21 cellular contexts compared by ENCODE assay signal in genomic region chr2:239182981-239183791, GRCh38.
DNase-seq lines count a peak whose midpoint lies in the region; ATAC-seq, FAIRE-seq and TF ChIP-seq lines count a peak whose summit lies in the region.
"Had no signal": no experiment of that assay in that cellular context is flagged by ENCODE, and none has a peak within 500 bp of the region (broad histone marks: within the 10 kb centered on the region; RNA-seq: fewer than 3 reads in every experiment).

No MANE protein-coding gene starts in this region.

- no peak overlapping the region for H2BK12ac ChIP-seq in trophoblast cell (ENCODE audit: low read length)

- H3K79me1 ChIP-seq in trophoblast cell (ENCODE audit: low read length) = no peaks in the 10 kb centered on the region

- H3K4me1 ChIP-seq in HepG2 (ENCODE audit: insufficient read depth, low read length) (peaks cover 24% of the 10 kb centered on the region), trophoblast cell (ENCODE audit: control insufficient read depth in 1 of 2, insufficient read depth in 2 of 2, low read length in 2 of 2) (no peaks in the 10 kb centered on the region), esophagus squamous epithelium (no peaks in the 10 kb centered on the region)
- no peaks in the 10 kb centered on the region for H3K4me1 ChIP-seq in effector memory CD4-positive, alpha-beta T cell (ENCODE audit: control insufficient read depth, insufficient read depth, low read length, poor library complexity, severe bottlenecking)
- H3K4me1 ChIP-seq: gastrocnemius medialis had no signal

- TF ChIP-seq POLR2A in HepG2 (IDR thresholded peaks at IDR 0.05; ENCODE audit: insufficient read depth in 1 of 2, low read depth in 2 of 2, low read length in 2 of 2) (no peak), esophagus squamous epithelium (IDR thresholded peaks at IDR 0.05) (no peak)

- no peak overlapping the region for H3K18ac ChIP-seq in trophoblast cell (ENCODE audit: low read length)

- H3K4me3 Mint-ChIP-seq in activated CD4-positive, alpha-beta T cell treated with anti-CD3 and anti-CD28 coated beads for 36 hours = no peak overlapping the region
- H3K4me3 Mint-ChIP-seq in activated CD4-positive, alpha-beta T cell treated with anti-CD3 and anti-CD28 coated beads, Interleukin-2, amount 10 ng/mL, durations not matched to agents 24 days and 14 days = no peak overlapping the region
- H3K4me3 Mint-ChIP-seq in activated T-helper 17 cell treated with anti-CD3 and anti-CD28 coated beads, Interleukin-2, amount 50 U/mL, for 72 hours = no peak overlapping the region

- H3K23ac ChIP-seq in trophoblast cell (ENCODE audit: low read length) = no peak overlapping the region

- H3K14ac ChIP-seq in trophoblast cell (ENCODE audit: low read length) = no peak overlapping the region

- no TSS peak for BruUV-seq in HepG2 (replicated peaks; lab: Mats Ljungman, UMichigan)

- POLR2A ChIA-PET in activated CD4-positive, alpha-beta T cell treated with anti-CD3 and anti-CD28 coated beads for 36 hours (lab: Charles Lee) = no interaction called here
- POLR2A ChIA-PET in HepG2 (lab: Yijun Ruan, JAX) = interaction anchor here (2.3 kb wide), 1 partner anchor 218 kb away, joined by 5 read pairs; the partner anchor contains the start of gene HDAC4

- in situ Hi-C loops in HepG2 (cut with HindIII; ENCODE audit: extremely low pct_ligation_motif_present, low pct_unique_long_range_greater_than_20kb) = no loop called here

- H3K36me3 Mint-ChIP-seq in activated CD4-positive, alpha-beta T cell treated with anti-CD3 and anti-CD28 coated beads for 36 hours (ENCODE audit: low read depth) = peaks cover 30% of the 10 kb centered on the region
- H3K36me3 Mint-ChIP-seq in activated CD4-positive, alpha-beta T cell treated with anti-CD3 and anti-CD28 coated beads, Interleukin-2, amount 10 ng/mL, durations not matched to agents 24 days and 14 days (ENCODE audit: low read depth) = peaks cover 55% of the 10 kb centered on the region
- H3K36me3 Mint-ChIP-seq in activated T-helper 17 cell treated with anti-CD3 and anti-CD28 coated beads, Interleukin-2, amount 50 U/mL, for 72 hours (ENCODE audit: low read depth) = peaks cover 62% of the 10 kb centered on the region

- H3K9me3 ChIP-seq in HepG2 (ENCODE audit: low read length) (no peaks in the 10 kb centered on the region), trophoblast cell (ENCODE audit: insufficient read depth, low read depth, low read length) (peaks cover 3% of the 10 kb centered on the region), esophagus squamous epithelium (no peaks in the 10 kb centered on the region)
- H3K9me3 ChIP-seq in effector memory CD4-positive, alpha-beta T cell (ENCODE audit: control insufficient read depth, low read length) = no peaks in the 10 kb centered on the region
- H3K9me3 ChIP-seq: gastrocnemius medialis had no signal

- H3K79me2 ChIP-seq in HepG2 (ENCODE audit: insufficient read depth, low read length) (no peaks in the 10 kb centered on the region), trophoblast cell (ENCODE audit: control insufficient read depth, insufficient read depth, low read length, poor library complexity) (no peaks in the 10 kb centered on the region)

- no peak overlapping the region for H3K4me3 ChIP-seq in HepG2 (replicated peaks in 1 of 3; ENCODE audit: insufficient read depth in 1 of 3, low read depth in 2 of 3, low read length in 3 of 3)
- peak overlapping the region; percentile 23 for H3K4me3 ChIP-seq in trophoblast cell (ENCODE audit: low read depth, low read length)
- H3K4me3 ChIP-seq in esophagus squamous epithelium = no peak overlapping the region
- no peak overlapping the region for H3K4me3 ChIP-seq in effector memory CD4-positive, alpha-beta T cell (ENCODE audit: insufficient read depth, low read depth, low read length, poor library complexity, severe bottlenecking)
- H3K4me3 ChIP-seq: BLaER1 treated with 17β-estradiol and CSF1 and Interleukin-3, amounts not matched to agents 10 nM and 100 nM; gastrocnemius medialis had no signal

- no peaks in the 10 kb centered on the region; the same call in 1 of the 2 replicates for H4K20me1 ChIP-seq in HepG2 (ENCODE audit: insufficient read depth, low read length)

- DNase-seq in activated CD4-positive, alpha-beta T cell treated with anti-CD3 and anti-CD28 coated beads for 36 hours = no peak
- no peak for DNase-seq in activated CD4-positive, alpha-beta T cell treated with anti-CD3 and anti-CD28 coated beads, Interleukin-2, amount 10 ng/mL, durations not matched to agents 24 days and 14 days
- DNase-seq in HepG2 (ENCODE audit: low spot score) (no peak), trophoblast cell (no peak), esophagus squamous epithelium (lab: John Stamatoyannopoulos, UW) (no peak), NCI-H2196 (lab: John Stamatoyannopoulos, UW; ENCODE audit: unreplicated experiment) (no peak)
- DNase-seq in effector memory CD4-positive, alpha-beta T cell = no peak
- DNase-seq: activated CD4-positive, CD25-positive, alpha-beta regulatory T cell treated with anti-CD3 and anti-CD28 coated beads, Interleukin-2, amount 50 U/mL, for 72 hours; activated CD8-positive, alpha-beta memory T cell treated with anti-CD3 and anti-CD28 coated beads for 24 hours; amygdala; caudate nucleus; HCEC 1CT; Karpas-422; midbrain; NCI-H1048; NCI-H524 treated with DMSO at 0.1 percent for 48 hours; RPMI8226 had no signal

- H2BK5ac ChIP-seq in trophoblast cell (ENCODE audit: low read depth, low read length, poor library complexity) = no peak overlapping the region

- ATAC-seq in activated CD4-positive, alpha-beta T cell treated with anti-CD3 and anti-CD28 coated beads for 36 hours = peak; percentile 61
- ATAC-seq in activated T-helper 17 cell treated with anti-CD3 and anti-CD28 coated beads, Interleukin-2, amount 50 U/mL, for 72 hours (replicated peaks) = peak; percentile 43
- ATAC-seq in HepG2 = no peak
- ATAC-seq: gastrocnemius medialis had no signal

- H4K91ac ChIP-seq in trophoblast cell (ENCODE audit: low read depth, low read length) = no peak overlapping the region

- H3K27ac ChIP-seq in HepG2 (ENCODE audit: extremely low read length, insufficient read depth, low read length) (no peak overlapping the region), trophoblast cell (ENCODE audit: low read depth, low read length) (no peak overlapping the region), esophagus squamous epithelium (no peak overlapping the region)
- H3K27ac ChIP-seq in effector memory CD4-positive, alpha-beta T cell (ENCODE audit: insufficient read depth, low read length, poor library complexity, severe bottlenecking) = no peak overlapping the region
- H3K27ac ChIP-seq: BLaER1 treated with 17β-estradiol and CSF1 and Interleukin-3, amounts not matched to agents 10 nM and 100 nM had no signal

- FAIRE-seq in HepG2 (lab: Jason Lieb, UNC) = no peak
- FAIRE-seq: HTR-8/SVneo had no signal

- H3K36me3 ChIP-seq in HepG2 (replicated peaks in 1 of 2; ENCODE audit: control insufficient read depth in 1 of 2, insufficient read depth in 2 of 2, low read length in 2 of 2) (peaks cover 14 to 28% of the 10 kb centered on the region in 2 experiments; a peak in 4 of 5 replicates), trophoblast cell (ENCODE audit: control insufficient read depth in 1 of 2, insufficient read depth in 2 of 2, low read length in 2 of 2) (peaks cover 0 to under 1% of the 10 kb centered on the region in 2 experiments), esophagus squamous epithelium (peaks cover 0 to 95% (median 10%) of the 10 kb centered on the region in 3 donors)
- H3K36me3 ChIP-seq in effector memory CD4-positive, alpha-beta T cell (ENCODE audit: control insufficient read depth, insufficient read depth, low read length) = peaks cover 53% of the 10 kb centered on the region

- H3K9ac ChIP-seq in HepG2 (ENCODE audit: insufficient read depth, low read depth, low read length) (no peak overlapping the region), trophoblast cell (ENCODE audit: low read length) (no peak overlapping the region)

- H3K27me3 ChIP-seq in HepG2 (ENCODE audit: control insufficient read depth in 1 of 2, insufficient read depth in 2 of 2, low read length in 2 of 2) (no peaks in the 10 kb centered on the region), trophoblast cell (ENCODE audit: insufficient read depth, low read length) (no peaks in the 10 kb centered on the region), esophagus squamous epithelium (no peaks in the 10 kb centered on the region)
- no peaks in the 10 kb centered on the region for H3K27me3 ChIP-seq in effector memory CD4-positive, alpha-beta T cell (replicated peaks; ENCODE audit: control insufficient read depth, insufficient read depth, low read length, poor library complexity, severe bottlenecking)
- H3K27me3 ChIP-seq: BLaER1 treated with 17β-estradiol and CSF1 and Interleukin-3, amounts not matched to agents 10 nM and 100 nM; gastrocnemius medialis had no signal

- no peak overlapping the region for H4K8ac ChIP-seq in trophoblast cell (ENCODE audit: low read depth, low read length)

- no peak overlapping the region for H2BK120ac ChIP-seq in trophoblast cell (ENCODE audit: insufficient read depth, low read length, poor library complexity)

- TF ChIP-seq EP300 in HepG2 (IDR thresholded peaks at IDR 0.05; ENCODE audit: low read depth in 2 of 2, low read length in 2 of 2) (no peak), HepG2 (CRISPR knock-in tag; IDR thresholded peaks at IDR 0.05; ENCODE audit: borderline replicate concordance) (no peak)

- H2AFZ ChIP-seq in HepG2 (ENCODE audit: low read length) (no peak overlapping the region), trophoblast cell (ENCODE audit: insufficient read depth, low read length, poor library complexity) (no peak overlapping the region)

- H3K27me3 Mint-ChIP-seq in activated CD4-positive, alpha-beta T cell treated with anti-CD3 and anti-CD28 coated beads for 36 hours = no peaks in the 10 kb centered on the region
- no peaks in the 10 kb centered on the region for H3K27me3 Mint-ChIP-seq in activated CD4-positive, alpha-beta T cell treated with anti-CD3 and anti-CD28 coated beads, Interleukin-2, amount 10 ng/mL, durations not matched to agents 24 days and 14 days
- no peaks in the 10 kb centered on the region for H3K27me3 Mint-ChIP-seq in activated T-helper 17 cell treated with anti-CD3 and anti-CD28 coated beads, Interleukin-2, amount 50 U/mL, for 72 hours

- no peak overlapping the region for H2AK5ac ChIP-seq in trophoblast cell (ENCODE audit: low read length)

- intact Hi-C loops in activated CD4-positive, alpha-beta T cell treated with anti-CD3 and anti-CD28 coated beads for 36 hours (cut with DNase I, micrococcal nuclease) = no loop called here
- intact Hi-C loops in activated CD4-positive, alpha-beta T cell treated with anti-CD3 and anti-CD28 coated beads, Interleukin-2, amount 10 ng/mL, durations not matched to agents 24 days and 14 days (cut with micrococcal nuclease) = no loop called here
- intact Hi-C loops in HepG2 (cut with micrococcal nuclease; ENCODE audit: unreplicated experiment) = loop anchor here (1.0 kb wide), 1 partner anchor 116 kb away; no protein-coding TSS in a partner anchor
- intact Hi-C loops in esophagus squamous epithelium (cut with DNase I) = no loop called here

- TF ChIP-seq CTCF in HepG2 (CRISPR knock-in tag; IDR thresholded peaks at IDR 0.05) (no peak), esophagus squamous epithelium (IDR thresholded peaks at IDR 0.05) (no peak)

- peaks cover 6% of the 10 kb centered on the region for H3K4me1 Mint-ChIP-seq in activated CD4-positive, alpha-beta T cell treated with anti-CD3 and anti-CD28 coated beads for 36 hours
- H3K4me1 Mint-ChIP-seq in activated CD4-positive, alpha-beta T cell treated with anti-CD3 and anti-CD28 coated beads, Interleukin-2, amount 10 ng/mL, durations not matched to agents 24 days and 14 days = peaks cover 1% of the 10 kb centered on the region
- peaks cover 12% of the 10 kb centered on the region for H3K4me1 Mint-ChIP-seq in activated T-helper 17 cell treated with anti-CD3 and anti-CD28 coated beads, Interleukin-2, amount 50 U/mL, for 72 hours

- no peak for TF ChIP-seq RAD21 in HepG2 (CRISPR knock-in tag; IDR thresholded peaks at IDR 0.05)

- no peak overlapping the region for H3K4ac ChIP-seq in trophoblast cell (ENCODE audit: low read depth, low read length)

- 94% methylated on average over 23 of the region's 23 CpGs for WGBS in HepG2 (ENCODE audit: low lambda C conversion rate)
- WGBS in trophoblast cell (ENCODE audit: extremely low coverage, insufficient coverage, insufficient read length) = no CpG with 5 or more reads among the region's 23 CpGs
- WGBS in esophagus squamous epithelium, 2 donors = 87 to 91% methylated on average over 16 to 21 of the region's 23 CpGs

- no peaks in the 10 kb centered on the region for H3K9me3 Mint-ChIP-seq in activated CD4-positive, alpha-beta T cell treated with anti-CD3 and anti-CD28 coated beads for 36 hours (ENCODE audit: low read depth)
- no peaks in the 10 kb centered on the region for H3K9me3 Mint-ChIP-seq in activated CD4-positive, alpha-beta T cell treated with anti-CD3 and anti-CD28 coated beads, Interleukin-2, amount 10 ng/mL, durations not matched to agents 24 days and 14 days
- no peaks in the 10 kb centered on the region for H3K9me3 Mint-ChIP-seq in activated T-helper 17 cell treated with anti-CD3 and anti-CD28 coated beads, Interleukin-2, amount 50 U/mL, for 72 hours

- H3K27ac Mint-ChIP-seq in activated CD4-positive, alpha-beta T cell treated with anti-CD3 and anti-CD28 coated beads for 36 hours = no peak overlapping the region
- H3K27ac Mint-ChIP-seq in activated CD4-positive, alpha-beta T cell treated with anti-CD3 and anti-CD28 coated beads, Interleukin-2, amount 10 ng/mL, durations not matched to agents 24 days and 14 days = no peak overlapping the region
- H3K27ac Mint-ChIP-seq in activated T-helper 17 cell treated with anti-CD3 and anti-CD28 coated beads, Interleukin-2, amount 50 U/mL, for 72 hours = peak overlapping the region; percentile 41

- H4K12ac ChIP-seq in trophoblast cell (ENCODE audit: low read depth, low read length) = no peak overlapping the region

- H3K4me2 ChIP-seq in HepG2 (ENCODE audit: low read depth, low read length) (no peak overlapping the region), trophoblast cell (ENCODE audit: low read length) (no peak overlapping the region)

- CTCF ChIA-PET in activated CD4-positive, alpha-beta T cell treated with anti-CD3 and anti-CD28 coated beads for 36 hours (lab: Charles Lee) = interaction anchor here (1.2 to 1.4 kb wide), 2 partner anchors 11 to 21 kb away, joined by 3 read pairs; no protein-coding TSS in a partner anchor
- CTCF ChIA-PET in HepG2 (lab: Yijun Ruan, JAX; ENCODE audit: low intra/inter-chr PET ratio, low total read pairs) = no interaction called here
